ENCODE assay signal across 8 cellular contexts in the genomic region with DNA sequence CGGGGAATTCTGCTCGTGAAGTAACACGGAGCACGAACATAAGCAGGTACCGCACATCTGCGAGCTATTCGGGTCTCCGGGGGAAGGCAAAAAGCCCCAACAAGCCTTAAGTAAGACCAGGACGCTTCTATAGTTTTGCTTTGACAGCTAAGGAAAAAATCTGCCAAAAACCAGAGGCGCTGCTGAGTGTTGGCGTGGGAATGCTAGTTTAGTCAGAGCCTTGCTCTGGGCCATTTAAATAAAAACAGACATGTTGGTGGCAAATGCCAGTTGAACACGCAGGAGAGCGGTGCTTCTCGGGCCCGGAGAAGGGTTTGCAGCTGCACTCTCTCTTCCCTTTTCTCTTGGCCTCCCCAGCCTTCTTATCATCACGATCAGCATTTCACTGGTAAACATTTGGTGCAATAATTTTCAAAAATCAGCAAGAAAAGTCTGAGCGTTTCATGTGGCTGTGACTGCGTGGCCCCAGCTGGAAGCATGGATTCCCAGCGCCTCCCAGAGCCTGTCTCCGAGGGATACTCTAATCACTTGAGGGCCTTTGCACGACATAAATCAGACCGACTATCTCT. TPM values are rescaled to one million over a fixed set of nuclear protein-coding genes. Genes with fewer than 3 reads are reported as not detected.
A peak's percentile ranks its signal among the peaks of the same experiment; 100 is the strongest.
DNase-seq lines count a peak whose midpoint lies in the region; ATAC-seq, FAIRE-seq and TF ChIP-seq lines count a peak whose summit lies in the region.

No MANE protein-coding gene starts in this region.

- H3K4me1 Mint-ChIP-seq in WTC11: peaks cover 65% of the 10 kb centered on the region

- POLR2A ChIA-PET in WTC11 (lab: Charles Lee): interaction anchor here (1.0 to 1.6 kb wide), 2 partner anchors 19 to 36 kb away, joined by 3 to 5 read pairs; no protein-coding TSS in a partner anchor

- H3K36me3 Mint-ChIP-seq in activated naive CD4-positive, alpha-beta T cell treated with anti-CD3 and anti-CD28 coated beads, Interleukin-2, amount 50 U/mL, for 72 hours: no peaks in the 10 kb centered on the region
- no peaks in the 10 kb centered on the region for H3K36me3 Mint-ChIP-seq in WTC11

- TF ChIP-seq CTCF in WTC11 (IDR thresholded peaks at IDR 0.05) (no peak), upper lobe of right lung (IDR thresholded peaks at IDR 0.05) (no peak)

- no peak overlapping the region for H3K27ac Mint-ChIP-seq in activated naive CD4-positive, alpha-beta T cell treated with anti-CD3 and anti-CD28 coated beads, Interleukin-2, amount 50 U/mL, for 72 hours
- H3K27ac Mint-ChIP-seq in WTC11: peak overlapping the region; percentile 33; the same call in 1 of the 2 replicates

- H3K4me1 ChIP-seq in upper lobe of right lung (peaks cover 34% of the 10 kb centered on the region), aorta (ENCODE audit: control insufficient read depth in 1 of 2, insufficient read depth in 2 of 2, low read length in 2 of 2) (peaks cover 0 to 2% of the 10 kb centered on the region in 2 donors)

- WGBS in aorta, 2 donors: 6 to 7% methylated on average over 22 of the region's 22 CpGs

- H3K27ac ChIP-seq in upper lobe of right lung: peak overlapping the region; percentile 66
- peak overlapping the region in 1 of 2 donors; percentile 41 for H3K27ac ChIP-seq in aorta (ENCODE audit: low read depth in 1 of 2, low read length in 2 of 2)

- no peak overlapping the region for H3K4me3 Mint-ChIP-seq in WTC11

- H3K27me3 ChIP-seq in upper lobe of right lung (no peaks in the 10 kb centered on the region), aorta (ENCODE audit: control insufficient read depth in 1 of 2, insufficient read depth in 2 of 2, low read length in 1 of 2) (no peaks in the 10 kb centered on the region)

- intact Hi-C loops in upper lobe of right lung (cut with DNase I): no loop called here
- intact Hi-C loops in aorta (cut with DNase I): loop anchor here in 1 of 2 donors (2.0 kb wide), 1 partner anchor 17 kb away; no protein-coding TSS in a partner anchor

- H3K4me3 ChIP-seq in upper lobe of right lung: no peak overlapping the region
- H3K4me3 ChIP-seq in aorta (ENCODE audit: low read length in 2 of 2): no peak overlapping the region

- FAIRE-seq in RCC 7860 (lab: Jason Lieb, UNC): no peak

- no peak for DNase-seq in activated naive CD4-positive, alpha-beta T cell treated with anti-CD3 and anti-CD28 coated beads, Interleukin-2, amount 50 U/mL, for 72 hours (ENCODE audit: low spot score in 2 of 2)
- DNase-seq in activated naive CD4-positive, alpha-beta T cell treated with anti-CD3 and anti-CD28 coated beads, Interleukin-2, amount 50 U/mL, for 16 hours: no peak
- DNase-seq in WTC11 (ENCODE audit: low spot score): no peak
- DNase-seq in inferior parietal cortex (ENCODE audit: extremely low spot score): peak; percentile 43
- no peak for DNase-seq in upper lobe of right lung
- no peak for DNase-seq in RCC 7860 (ENCODE audit: low spot score)
- no peak for DNase-seq in aorta
- no peak for DNase-seq in activated CD4-positive, CD25-positive, alpha-beta regulatory T cell (lab: John Stamatoyannopoulos, UW)

- H3K36me3 ChIP-seq in upper lobe of right lung (no peaks in the 10 kb centered on the region), aorta (ENCODE audit: control insufficient read depth in 1 of 2, insufficient read depth in 2 of 2, low read length in 1 of 2) (no peaks in the 10 kb centered on the region)

- peak; percentile 32 to 33 for ATAC-seq in activated naive CD4-positive, alpha-beta T cell treated with anti-CD3 and anti-CD28 coated beads, Interleukin-2, amount 50 U/mL, for 72 hours
- ATAC-seq in WTC11: no peak
- ATAC-seq in upper lobe of right lung: no peak
- no peak for ATAC-seq in aorta (ENCODE audit: low FRiP score)

- H3K27me3 Mint-ChIP-seq in WTC11 (ENCODE audit: low read depth): peaks cover 4% of the 10 kb centered on the region

- CTCF ChIA-PET in WTC11 (lab: Charles Lee): interaction anchor here (0.7 to 1.3 kb wide), 5 partner anchors 12 to 73 kb away, joined by 3 to 4 read pairs (median 3); no protein-coding TSS in a partner anchor

- H3K9me3 ChIP-seq in upper lobe of right lung: no peaks in the 10 kb centered on the region
- no peaks in the 10 kb centered on the region for H3K9me3 ChIP-seq in aorta (ENCODE audit: control insufficient read depth, low read length)

- H3K9me3 Mint-ChIP-seq in activated naive CD4-positive, alpha-beta T cell treated with anti-CD3 and anti-CD28 coated beads, Interleukin-2, amount 50 U/mL, for 72 hours: no peaks in the 10 kb centered on the region
- H3K9me3 Mint-ChIP-seq in WTC11: no peaks in the 10 kb centered on the region

TF ChIP-seq in WTC11, 78 proteins besides CTCF, POLR2A, EP300 and RAD21 (continues in another document):
- TF ChIP-seq, protein P1, sequence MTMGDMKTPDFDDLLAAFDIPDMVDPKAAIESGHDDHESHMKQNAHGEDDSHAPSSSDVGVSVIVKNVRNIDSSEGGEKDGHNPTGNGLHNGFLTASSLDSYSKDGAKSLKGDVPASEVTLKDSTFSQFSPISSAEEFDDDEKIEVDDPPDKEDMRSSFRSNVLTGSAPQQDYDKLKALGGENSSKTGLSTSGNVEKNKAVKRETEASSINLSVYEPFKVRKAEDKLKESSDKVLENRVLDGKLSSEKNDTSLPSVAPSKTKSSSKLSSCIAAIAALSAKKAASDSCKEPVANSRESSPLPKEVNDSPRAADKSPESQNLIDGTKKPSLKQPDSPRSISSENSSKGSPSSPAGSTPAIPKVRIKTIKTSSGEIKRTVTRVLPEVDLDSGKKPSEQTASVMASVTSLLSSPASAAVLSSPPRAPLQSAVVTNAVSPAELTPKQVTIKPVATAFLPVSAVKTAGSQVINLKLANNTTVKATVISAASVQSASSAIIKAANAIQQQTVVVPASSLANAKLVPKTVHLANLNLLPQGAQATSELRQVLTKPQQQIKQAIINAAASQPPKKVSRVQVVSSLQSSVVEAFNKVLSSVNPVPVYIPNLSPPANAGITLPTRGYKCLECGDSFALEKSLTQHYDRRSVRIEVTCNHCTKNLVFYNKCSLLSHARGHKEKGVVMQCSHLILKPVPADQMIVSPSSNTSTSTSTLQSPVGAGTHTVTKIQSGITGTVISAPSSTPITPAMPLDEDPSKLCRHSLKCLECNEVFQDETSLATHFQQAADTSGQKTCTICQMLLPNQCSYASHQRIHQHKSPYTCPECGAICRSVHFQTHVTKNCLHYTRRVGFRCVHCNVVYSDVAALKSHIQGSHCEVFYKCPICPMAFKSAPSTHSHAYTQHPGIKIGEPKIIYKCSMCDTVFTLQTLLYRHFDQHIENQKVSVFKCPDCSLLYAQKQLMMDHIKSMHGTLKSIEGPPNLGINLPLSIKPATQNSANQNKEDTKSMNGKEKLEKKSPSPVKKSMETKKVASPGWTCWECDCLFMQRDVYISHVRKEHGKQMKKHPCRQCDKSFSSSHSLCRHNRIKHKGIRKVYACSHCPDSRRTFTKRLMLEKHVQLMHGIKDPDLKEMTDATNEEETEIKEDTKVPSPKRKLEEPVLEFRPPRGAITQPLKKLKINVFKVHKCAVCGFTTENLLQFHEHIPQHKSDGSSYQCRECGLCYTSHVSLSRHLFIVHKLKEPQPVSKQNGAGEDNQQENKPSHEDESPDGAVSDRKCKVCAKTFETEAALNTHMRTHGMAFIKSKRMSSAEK (CRISPR knock-in tag; IDR thresholded peaks at IDR 0.05; ENCODE audit: borderline replicate concordance): no peak
- TF ChIP-seq, protein P2, sequence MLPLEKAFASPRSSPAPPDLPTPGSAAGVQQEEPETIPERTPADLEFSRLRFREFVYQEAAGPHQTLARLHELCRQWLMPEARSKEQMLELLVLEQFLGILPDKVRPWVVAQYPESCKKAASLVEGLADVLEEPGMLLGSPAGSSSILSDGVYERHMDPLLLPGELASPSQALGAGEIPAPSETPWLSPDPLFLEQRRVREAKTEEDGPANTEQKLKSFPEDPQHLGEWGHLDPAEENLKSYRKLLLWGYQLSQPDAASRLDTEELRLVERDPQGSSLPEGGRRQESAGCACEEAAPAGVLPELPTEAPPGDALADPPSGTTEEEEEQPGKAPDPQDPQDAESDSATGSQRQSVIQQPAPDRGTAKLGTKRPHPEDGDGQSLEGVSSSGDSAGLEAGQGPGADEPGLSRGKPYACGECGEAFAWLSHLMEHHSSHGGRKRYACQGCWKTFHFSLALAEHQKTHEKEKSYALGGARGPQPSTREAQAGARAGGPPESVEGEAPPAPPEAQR (CRISPR knock-in tag; IDR thresholded peaks at IDR 0.05): no peak
- TF ChIP-seq ZNF232 (CRISPR knock-in tag; IDR thresholded peaks at IDR 0.05) (no peak), CREM (CRISPR knock-in tag; IDR thresholded peaks at IDR 0.05) (no peak), PRRX2 (CRISPR knock-in tag; IDR thresholded peaks at IDR 0.05) (no peak)
- TF ChIP-seq, protein P3, sequence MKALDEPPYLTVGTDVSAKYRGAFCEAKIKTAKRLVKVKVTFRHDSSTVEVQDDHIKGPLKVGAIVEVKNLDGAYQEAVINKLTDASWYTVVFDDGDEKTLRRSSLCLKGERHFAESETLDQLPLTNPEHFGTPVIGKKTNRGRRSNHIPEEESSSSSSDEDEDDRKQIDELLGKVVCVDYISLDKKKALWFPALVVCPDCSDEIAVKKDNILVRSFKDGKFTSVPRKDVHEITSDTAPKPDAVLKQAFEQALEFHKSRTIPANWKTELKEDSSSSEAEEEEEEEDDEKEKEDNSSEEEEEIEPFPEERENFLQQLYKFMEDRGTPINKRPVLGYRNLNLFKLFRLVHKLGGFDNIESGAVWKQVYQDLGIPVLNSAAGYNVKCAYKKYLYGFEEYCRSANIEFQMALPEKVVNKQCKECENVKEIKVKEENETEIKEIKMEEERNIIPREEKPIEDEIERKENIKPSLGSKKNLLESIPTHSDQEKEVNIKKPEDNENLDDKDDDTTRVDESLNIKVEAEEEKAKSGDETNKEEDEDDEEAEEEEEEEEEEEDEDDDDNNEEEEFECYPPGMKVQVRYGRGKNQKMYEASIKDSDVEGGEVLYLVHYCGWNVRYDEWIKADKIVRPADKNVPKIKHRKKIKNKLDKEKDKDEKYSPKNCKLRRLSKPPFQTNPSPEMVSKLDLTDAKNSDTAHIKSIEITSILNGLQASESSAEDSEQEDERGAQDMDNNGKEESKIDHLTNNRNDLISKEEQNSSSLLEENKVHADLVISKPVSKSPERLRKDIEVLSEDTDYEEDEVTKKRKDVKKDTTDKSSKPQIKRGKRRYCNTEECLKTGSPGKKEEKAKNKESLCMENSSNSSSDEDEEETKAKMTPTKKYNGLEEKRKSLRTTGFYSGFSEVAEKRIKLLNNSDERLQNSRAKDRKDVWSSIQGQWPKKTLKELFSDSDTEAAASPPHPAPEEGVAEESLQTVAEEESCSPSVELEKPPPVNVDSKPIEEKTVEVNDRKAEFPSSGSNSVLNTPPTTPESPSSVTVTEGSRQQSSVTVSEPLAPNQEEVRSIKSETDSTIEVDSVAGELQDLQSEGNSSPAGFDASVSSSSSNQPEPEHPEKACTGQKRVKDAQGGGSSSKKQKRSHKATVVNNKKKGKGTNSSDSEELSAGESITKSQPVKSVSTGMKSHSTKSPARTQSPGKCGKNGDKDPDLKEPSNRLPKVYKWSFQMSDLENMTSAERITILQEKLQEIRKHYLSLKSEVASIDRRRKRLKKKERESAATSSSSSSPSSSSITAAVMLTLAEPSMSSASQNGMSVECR (CRISPR knock-in tag; IDR thresholded peaks at IDR 0.05; ENCODE audit: borderline replicate concordance): no peak

RNA-seq across cellular contexts. Expression of a gene that starts 6.4 kb away (rescaled TPM):
- 10 to 100 TPM; 76.4 to 85.5 TPM for total RNA-seq in activated naive CD4-positive, alpha-beta T cell treated with anti-CD3 and anti-CD28 coated beads, Interleukin-2, amount 50 U/mL, for 72 hours
- total RNA-seq in WTC11 (2021) (76.7 to 95.6 TPM (median 79.2 TPM) in 3 replicates), upper lobe of right lung (114 TPM), aorta (10 to 100 TPM; 47.4 to 81.6 TPM)
- polyA plus RNA-seq in aorta: 1 to 10 TPM; 3.1 to 8.5 TPM

Comparison
In these comparisons a context has a peak if more than half of its experiments do, and no peak if none do; other contexts are left out.
1. ATAC-seq: peak in activated naive CD4-positive, alpha-beta T cell treated with anti-CD3 and anti-CD28 coated beads, Interleukin-2, amount 50 U/mL, for 72 hours (2 of 2); none in WTC11 (single experiment), upper lobe of right lung (single experiment) and aorta (single experiment).